In the genomic region with DNA sequence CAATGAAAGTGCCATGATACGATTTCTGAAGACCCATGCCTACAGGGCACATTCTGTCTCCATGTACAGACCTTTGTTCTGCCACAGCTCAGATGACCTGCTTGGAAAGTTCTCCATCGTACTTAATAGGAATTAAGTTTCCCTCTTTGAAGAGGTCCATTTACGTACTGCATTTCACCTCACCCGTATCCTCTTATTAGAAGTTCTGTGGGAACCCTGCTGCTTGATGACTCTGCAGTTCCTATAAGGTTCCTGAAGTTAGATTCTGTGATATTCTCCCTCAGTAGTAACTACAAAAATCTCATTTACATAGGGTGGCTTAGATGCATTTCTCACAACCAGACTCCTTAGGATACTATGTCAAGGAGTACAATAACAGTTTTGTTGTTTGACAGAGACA, we compare ENCODE assay signal across 13 cellular contexts. TPM values are rescaled to one million over a fixed set of nuclear protein-coding genes. Genes with fewer than 3 reads are reported as not detected.
DNase-seq lines count a peak whose midpoint lies in the region; ATAC-seq and TF ChIP-seq lines count a peak whose summit lies in the region.
"Had no signal": no experiment of that assay in that cellular context is flagged by ENCODE, and none has a peak within 500 bp of the region (broad histone marks: within the 10 kb centered on the region; RNA-seq: fewer than 3 reads in every experiment).

No MANE protein-coding gene starts in this region.

- H3K9me3 Mint-ChIP-seq in stimulated activated naive CD8-positive, alpha-beta T cell treated with anti-CD3 and anti-CD28 coated beads, Interleukin-15, Interleukin-2, amounts not matched to agents 100 ng/mL and 50 ng/mL, for 24 hours = no peaks in the 10 kb centered on the region
- H3K9me3 Mint-ChIP-seq in neural crest cell = no peaks in the 10 kb centered on the region
- H3K9me3 Mint-ChIP-seq: CD14-positive monocyte; CD8-positive, alpha-beta T cell had no signal

- H3K4me1 Mint-ChIP-seq in stimulated activated naive CD8-positive, alpha-beta T cell treated with anti-CD3 and anti-CD28 coated beads, Interleukin-15, Interleukin-2, amounts not matched to agents 100 ng/mL and 50 ng/mL, for 24 hours (ENCODE audit: low read depth) = no peaks in the 10 kb centered on the region
- peaks cover 29% of the 10 kb centered on the region for H3K4me1 Mint-ChIP-seq in neural crest cell
- H3K4me1 Mint-ChIP-seq: CD14-positive monocyte had no signal

- H3K4me3 Mint-ChIP-seq in stimulated activated naive CD8-positive, alpha-beta T cell treated with anti-CD3 and anti-CD28 coated beads, Interleukin-15, Interleukin-2, amounts not matched to agents 100 ng/mL and 50 ng/mL, for 24 hours = no peak overlapping the region
- peak overlapping the region; percentile 1 for H3K4me3 Mint-ChIP-seq in neural crest cell
- H3K4me3 Mint-ChIP-seq: CD14-positive monocyte; CD8-positive, alpha-beta T cell had no signal

- no peaks in the 10 kb centered on the region for H3K27me3 Mint-ChIP-seq in stimulated activated naive CD8-positive, alpha-beta T cell treated with anti-CD3 and anti-CD28 coated beads, Interleukin-15, Interleukin-2, amounts not matched to agents 100 ng/mL and 50 ng/mL, for 24 hours
- no peaks in the 10 kb centered on the region for H3K27me3 Mint-ChIP-seq in neural crest cell (ENCODE audit: low read depth)

- peak overlapping the region; percentile 42 for H3K27ac Mint-ChIP-seq in stimulated activated naive CD8-positive, alpha-beta T cell treated with anti-CD3 and anti-CD28 coated beads, Interleukin-15, Interleukin-2, amounts not matched to agents 100 ng/mL and 50 ng/mL, for 24 hours
- peak overlapping the region; percentile 30 for H3K27ac Mint-ChIP-seq in neural crest cell (ENCODE audit: unreplicated experiment)
- H3K27ac Mint-ChIP-seq: CD14-positive monocyte; CD8-positive, alpha-beta T cell had no signal

- H3K36me3 Mint-ChIP-seq in stimulated activated naive CD8-positive, alpha-beta T cell treated with anti-CD3 and anti-CD28 coated beads, Interleukin-15, Interleukin-2, amounts not matched to agents 100 ng/mL and 50 ng/mL, for 24 hours (ENCODE audit: low read depth) = peaks cover 54% of the 10 kb centered on the region
- H3K36me3 Mint-ChIP-seq in neural crest cell (ENCODE audit: low read depth) = peaks cover 3% of the 10 kb centered on the region

- no peak for ATAC-seq in stimulated activated naive CD8-positive, alpha-beta T cell treated with anti-CD3 and anti-CD28 coated beads, Interleukin-15, Interleukin-2, amounts not matched to agents 100 U/mL and 50 U/mL, for 24 hours
- ATAC-seq in GM18858 (IDR thresholded peaks at IDR 0.05; ENCODE audit: unreplicated experiment) = no peak
- ATAC-seq in HG02571 (IDR thresholded peaks at IDR 0.05; ENCODE audit: unreplicated experiment) = no peak
- ATAC-seq: CD8-positive, alpha-beta T cell; HepG2 had no signal

- no peak for DNase-seq in stimulated activated naive CD8-positive, alpha-beta T cell treated with anti-CD3 and anti-CD28 coated beads, Interleukin-15, Interleukin-2, amounts not matched to agents 100 U/mL and 50 U/mL, for 24 hours
- DNase-seq in OCI-M1 (lab: John Stamatoyannopoulos, UW) (peak; percentile 36), neural crest cell (ENCODE audit: low read depth, low spot score) (no peak)
- no peak for DNase-seq in stimulated activated CD8-positive, alpha-beta memory T cell treated with anti-CD3 and anti-CD28 coated beads, Interleukin-4, amount 100 ng/mL, for 48 hours
- DNase-seq: Caco-2; CD8-positive, alpha-beta T cell; GM23248; H7 had no signal

- no peak for TF ChIP-seq CTCF in neural crest cell (conservative IDR thresholded peaks at IDR 0.05)

RNA-seq across cellular contexts. Expression of a gene that starts 50.9 kb away (rescaled TPM):
- 21.5 and 22.9 TPM in 2 replicates for total RNA-seq in neural crest cell
